Comparison of ENCODE assay signal across 1 cellular context in genomic region chr14:64663174-64663573, GRCh38.
TF ChIP-seq lines count a peak whose summit lies in the region.

No MANE protein-coding gene starts in this region.

TF ChIP-seq in IMR-90, 13 proteins besides CTCF, POLR2A, EP300 and RAD21 (continued from another document):
- TF ChIP-seq ELK1 (IDR thresholded peaks at IDR 0.05; ENCODE audit: borderline replicate concordance, low read depth, low read length) (no peak), RCOR1 (IDR thresholded peaks at IDR 0.05; ENCODE audit: insufficient replicate concordance, low read length) (no peak), FOS (IDR thresholded peaks at IDR 0.05; ENCODE audit: low read depth, low read length) (no peak), CHD1 (IDR thresholded peaks at IDR 0.05; ENCODE audit: low read depth, low read length) (no peak), MXI1 (IDR thresholded peaks at IDR 0.05; ENCODE audit: borderline replicate concordance, low read depth, low read length) (no peak), RFX5 (IDR thresholded peaks at IDR 0.05; ENCODE audit: low read depth, low read length) (no peak), NFE2L2 (IDR thresholded peaks at IDR 0.05; ENCODE audit: low read depth, low read length) (no peak)
